23 cellular contexts compared by ENCODE assay signal in the genomic region with DNA sequence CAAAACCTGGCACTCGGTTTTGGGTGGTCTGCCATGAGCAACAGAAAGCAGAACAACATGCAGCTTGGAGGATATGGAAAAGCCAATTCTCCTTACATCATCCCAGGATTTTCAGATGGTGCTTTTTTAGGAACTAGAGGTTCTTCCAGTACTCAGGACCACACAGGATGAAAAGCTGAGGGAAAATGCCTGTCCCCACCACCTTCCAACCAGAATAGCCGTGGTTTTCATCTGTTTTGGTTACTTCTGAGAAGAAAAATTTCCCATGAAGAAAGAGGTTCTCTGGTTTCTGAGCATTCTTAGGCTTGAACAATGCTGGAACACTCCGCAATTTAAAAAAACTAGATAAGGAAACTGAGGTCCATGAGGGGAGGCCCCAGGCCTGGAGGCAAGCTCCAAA.
"Had no signal": no experiment of that assay in that cellular context is flagged by ENCODE, and none has a peak within 500 bp of the region (broad histone marks: within the 10 kb centered on the region; RNA-seq: fewer than 3 reads in every experiment).

No MANE protein-coding gene starts in this region.

- H3K27ac ChIP-seq: esophagus squamous epithelium, ovary, psoas muscle, skin epidermis, spleen, suprapubic skin, transverse colon, vagina had no signal

- H3K9me3 ChIP-seq: esophagus squamous epithelium, ovary, psoas muscle, spleen, suprapubic skin, transverse colon, vagina had no signal

- FAIRE-seq: endometrium, frontal cortex, keratinocyte had no signal

- H3K27me3 Mint-ChIP-seq: stimulated activated naive CD8-positive, alpha-beta T cell treated with anti-CD3 and anti-CD28 coated beads, Interleukin-15, amount 100 ng/mL, for 72 hours had no signal

- H3K27me3 ChIP-seq: ovary, transverse colon, vagina had no signal

- ATAC-seq: effector memory CD8-positive, alpha-beta T cell; natural killer cell; psoas muscle; right cardiac atrium; stimulated activated naive CD8-positive, alpha-beta T cell treated with anti-CD3 and anti-CD28 coated beads, Interleukin-15, amount 100 ng/mL, for 72 hours had no signal

- H3K4me3 Mint-ChIP-seq: effector memory CD8-positive, alpha-beta T cell; memory B cell; natural killer cell; stimulated activated naive CD8-positive, alpha-beta T cell treated with anti-CD3 and anti-CD28 coated beads, Interleukin-15, amount 100 ng/mL, for 72 hours had no signal

- H3K27ac Mint-ChIP-seq: memory B cell; natural killer cell; stimulated activated naive CD8-positive, alpha-beta T cell treated with anti-CD3 and anti-CD28 coated beads, Interleukin-15, amount 100 ng/mL, for 72 hours had no signal

- H3K36me3 ChIP-seq: esophagus squamous epithelium, ovary, spleen, suprapubic skin, transverse colon, vagina had no signal

- H3K9me3 Mint-ChIP-seq: effector memory CD8-positive, alpha-beta T cell; memory B cell; natural killer cell; stimulated activated naive CD8-positive, alpha-beta T cell treated with anti-CD3 and anti-CD28 coated beads, Interleukin-15, amount 100 ng/mL, for 72 hours had no signal

- DNase-seq: cortex of kidney; effector memory CD8-positive, alpha-beta T cell; erythroblast; esophagus squamous epithelium; natural killer cell; occipital lobe; ovary; posterior cingulate gyrus; psoas muscle; right cardiac atrium; spleen; stimulated activated CD4-positive, alpha-beta T cell treated with anti-CD3 and anti-CD28 coated beads, Interleukin-4, amount 100 ng/mL, for 4 hours; stimulated activated naive CD4-positive, alpha-beta T cell; stimulated activated naive CD8-positive, alpha-beta T cell treated with anti-CD3 and anti-CD28 coated beads, Interleukin-15, amount 100 ng/mL, for 72 hours; transverse colon had no signal

- H3K36me3 Mint-ChIP-seq: memory B cell, natural killer cell had no signal

- H3K4me1 ChIP-seq: esophagus squamous epithelium, psoas muscle, spleen, suprapubic skin, transverse colon, vagina had no signal

- H3K4me3 ChIP-seq: esophagus squamous epithelium, lung, ovary, psoas muscle, skin epidermis, spleen, suprapubic skin, transverse colon, vagina had no signal
